In the genomic region with DNA sequence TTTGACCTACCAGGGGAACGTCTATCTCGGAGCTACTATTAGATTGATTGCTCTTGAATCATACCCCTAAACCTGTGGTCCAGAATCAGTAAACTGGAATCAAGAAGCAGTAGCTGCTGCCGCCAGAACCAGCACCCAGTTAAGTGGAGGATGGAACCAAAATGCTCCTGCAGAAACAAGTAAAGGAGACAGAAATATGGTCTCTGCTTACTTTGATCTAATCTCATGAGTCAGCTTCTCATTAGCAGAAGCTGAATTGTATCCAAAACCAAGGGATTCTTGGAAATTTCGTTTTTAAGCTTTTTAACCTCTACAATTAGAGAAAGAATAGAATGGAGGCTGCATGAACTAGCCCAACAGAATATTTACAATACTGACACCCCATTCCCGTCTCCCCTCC, we compare ENCODE assay signal across 1 cellular context.
A peak's percentile ranks its signal among the peaks of the same experiment; 100 is the strongest.
TF ChIP-seq lines count a peak whose summit lies in the region.

No MANE protein-coding gene starts in this region.

TF ChIP-seq in SK-N-SH, 30 proteins besides CTCF, POLR2A, EP300 and RAD21 (continued from another document):
- no peak for TF ChIP-seq ZBTB33 (IDR thresholded peaks at IDR 0.05; ENCODE audit: borderline replicate concordance, low read depth)
- TF ChIP-seq NFIC (IDR thresholded peaks at IDR 0.05; ENCODE audit: borderline replicate concordance): peak; percentile 45; the same call in 1 of the 2 replicates
- TF ChIP-seq FOSL2 (IDR thresholded peaks at IDR 0.05; ENCODE audit: borderline replicate concordance, low read depth): peak; percentile 60; the same call in 1 of the 2 replicates
- no peak for TF ChIP-seq GATA2 (CRISPR knock-in tag; IDR thresholded peaks at IDR 0.05)
- TF ChIP-seq, protein P1, sequence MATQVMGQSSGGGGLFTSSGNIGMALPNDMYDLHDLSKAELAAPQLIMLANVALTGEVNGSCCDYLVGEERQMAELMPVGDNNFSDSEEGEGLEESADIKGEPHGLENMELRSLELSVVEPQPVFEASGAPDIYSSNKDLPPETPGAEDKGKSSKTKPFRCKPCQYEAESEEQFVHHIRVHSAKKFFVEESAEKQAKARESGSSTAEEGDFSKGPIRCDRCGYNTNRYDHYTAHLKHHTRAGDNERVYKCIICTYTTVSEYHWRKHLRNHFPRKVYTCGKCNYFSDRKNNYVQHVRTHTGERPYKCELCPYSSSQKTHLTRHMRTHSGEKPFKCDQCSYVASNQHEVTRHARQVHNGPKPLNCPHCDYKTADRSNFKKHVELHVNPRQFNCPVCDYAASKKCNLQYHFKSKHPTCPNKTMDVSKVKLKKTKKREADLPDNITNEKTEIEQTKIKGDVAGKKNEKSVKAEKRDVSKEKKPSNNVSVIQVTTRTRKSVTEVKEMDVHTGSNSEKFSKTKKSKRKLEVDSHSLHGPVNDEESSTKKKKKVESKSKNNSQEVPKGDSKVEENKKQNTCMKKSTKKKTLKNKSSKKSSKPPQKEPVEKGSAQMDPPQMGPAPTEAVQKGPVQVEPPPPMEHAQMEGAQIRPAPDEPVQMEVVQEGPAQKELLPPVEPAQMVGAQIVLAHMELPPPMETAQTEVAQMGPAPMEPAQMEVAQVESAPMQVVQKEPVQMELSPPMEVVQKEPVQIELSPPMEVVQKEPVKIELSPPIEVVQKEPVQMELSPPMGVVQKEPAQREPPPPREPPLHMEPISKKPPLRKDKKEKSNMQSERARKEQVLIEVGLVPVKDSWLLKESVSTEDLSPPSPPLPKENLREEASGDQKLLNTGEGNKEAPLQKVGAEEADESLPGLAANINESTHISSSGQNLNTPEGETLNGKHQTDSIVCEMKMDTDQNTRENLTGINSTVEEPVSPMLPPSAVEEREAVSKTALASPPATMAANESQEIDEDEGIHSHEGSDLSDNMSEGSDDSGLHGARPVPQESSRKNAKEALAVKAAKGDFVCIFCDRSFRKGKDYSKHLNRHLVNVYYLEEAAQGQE (IDR thresholded peaks at IDR 0.05; ENCODE audit: low read depth, low read length): no peak
- no peak for TF ChIP-seq YY1 (IDR thresholded peaks at IDR 0.05; ENCODE audit: low read depth)
